In genomic region chr6:169751242-169752073, GRCh38 we compare ENCODE assay signal across 8 cellular contexts. TPM values are rescaled to one million over a fixed set of nuclear protein-coding genes. Genes with fewer than 3 reads are reported as not detected.
A peak's percentile ranks its signal among the peaks of the same experiment; 100 is the strongest.
DNase-seq lines count a peak whose midpoint lies in the region; ATAC-seq and TF ChIP-seq lines count a peak whose summit lies in the region.

Gene DYNLT2, minus strand, starts transcription at chr6:169751572. Its CDS starts 114 bp downstream, at chr6:169751458.
Gene ERMARD, plus strand, starts transcription at chr6:169751622. Its CDS starts 36 bp downstream, at chr6:169751658.

- ATAC-seq in CD4-positive, alpha-beta T cell (ENCODE audit: poor library complexity), result peak; percentile 93
- ATAC-seq in GM19438 (IDR thresholded peaks at IDR 0.05; ENCODE audit: low read depth, unreplicated experiment) (peak; percentile 96), HG03571 (IDR thresholded peaks at IDR 0.05; ENCODE audit: unreplicated experiment) (peak; percentile 97)

- no peak for TF ChIP-seq CTCF in CD4-positive, alpha-beta T cell (IDR thresholded peaks at IDR 0.05)
- TF ChIP-seq CTCF in dorsolateral prefrontal cortex (IDR thresholded peaks at IDR 0.05 in 54 of 56, conservative IDR thresholded peaks at IDR 0.05 in 2 of 56; ENCODE audit: low read depth in 1 of 56, partially characterized antibody in 56 of 56) (peak in 51 of 56 donors; percentile 16 to 71 (median 43)), lower leg skin (IDR thresholded peaks at IDR 0.05) (no peak)

- no peaks in the 10 kb centered on the region for H3K27me3 ChIP-seq in CD4-positive, alpha-beta T cell (ENCODE audit: control insufficient read depth, insufficient read depth, low read length)
- H3K27me3 ChIP-seq in dorsolateral prefrontal cortex, result no peaks in the 10 kb centered on the region

- peak within 1 kb of the TSS; percentile 92 for H3K27ac ChIP-seq in CD4-positive, alpha-beta T cell (ENCODE audit: low read depth, low read length)
- peak within 1 kb of the TSS; percentile 76 to 99 (median 97) for H3K27ac ChIP-seq in dorsolateral prefrontal cortex

- H3K27ac Mint-ChIP-seq in CD4-positive, alpha-beta T cell, result peak within 1 kb of the TSS; percentile 100

- no peaks in the 10 kb centered on the region for H3K27me3 Mint-ChIP-seq in CD4-positive, alpha-beta T cell

- POLR2A ChIA-PET in CD4-positive, alpha-beta T cell (lab: Charles Lee), result interaction anchor here (0.6 to 5.6 kb wide), 20 partner anchors 11 to 862 kb away, joined by 3 to 111 read pairs (median 4); partner anchors contain the start of genes C6orf120, PDCD2, PHF10 and PSMB1

- no peaks in the 10 kb centered on the region for H3K9me3 ChIP-seq in CD4-positive, alpha-beta T cell (ENCODE audit: control insufficient read depth, low read length)

- H3K4me3 ChIP-seq in dorsolateral prefrontal cortex (peak within 1 kb of the TSS; percentile 65 to 97 (median 88)), lower leg skin (ENCODE audit: low read depth, poor library complexity, severe bottlenecking) (peak within 1 kb of the TSS; percentile 94)

- TF ChIP-seq POLR2A in lower leg skin (IDR thresholded peaks at IDR 0.05), result peak in 1 of 2 donors; percentile 66

- 0% methylated on average over 30 to 67 of the region's 90 CpGs for WGBS in lower leg skin, 2 donors

- peak; percentile 85 to 95 (median 88) for DNase-seq in CD4-positive, alpha-beta T cell
- DNase-seq in NCI-H748 treated with DMSO at 0.1 percent for 48 hours (lab: John Stamatoyannopoulos, UW), result peak; percentile 88
- DNase-seq in activated CD4-positive, alpha-beta T cell treated with anti-CD3 and anti-CD28 coated beads, Interleukin-2, amount 50 U/mL, for 48 hours, result peak; percentile 91 to 93
- peak; percentile 89 to 97 (median 93) for DNase-seq in dorsolateral prefrontal cortex
- DNase-seq in lower leg skin (ENCODE audit: low spot score in 2 of 2), result peak; percentile 91 to 98
- DNase-seq in stimulated activated CD4-positive, alpha-beta T cell treated with anti-CD3 and anti-CD28 coated beads, Interleukin-4, amount 100 ng/mL, for 4 hours, result peak; percentile 92 to 93

- H3K9me3 Mint-ChIP-seq in CD4-positive, alpha-beta T cell, result no peaks in the 10 kb centered on the region

- peaks cover 14% of the 10 kb centered on the region for H3K36me3 Mint-ChIP-seq in CD4-positive, alpha-beta T cell (ENCODE audit: low read depth)

- H3K4me1 Mint-ChIP-seq in CD4-positive, alpha-beta T cell (ENCODE audit: low read depth), result peaks cover 39% of the 10 kb centered on the region

- CTCF ChIA-PET in CD4-positive, alpha-beta T cell (lab: Charles Lee), result interaction anchor here (1.0 to 1.3 kb wide), 5 partner anchors 22 to 538 kb away, joined by 3 to 6 read pairs (median 4); partner anchors contain the start of genes C6orf120 and WDR27

- intact Hi-C loops in CD4-positive, alpha-beta T cell (cut with DNase I, micrococcal nuclease), result loop anchor here (1.0 to 10.0 kb wide), 7 partner anchors 27 to 857 kb away; partner anchors contain the start of genes C6orf120 (in 2 of the 2), TBP (in 2 of the 2), WDR27 (in 2 of the 2) and FAM120B (in 1 of the 2)
- intact Hi-C loops in dorsolateral prefrontal cortex (cut with DNase I), result loop anchor here (1.0 to 2.0 kb wide), 4 partner anchors 28 to 803 kb away; partner anchors contain the start of gene TBP (in 2 of the 2)
- intact Hi-C loops in lower leg skin (cut with DNase I; ENCODE audit: low total_unique reads), result no loop called here

- peak within 1 kb of the TSS; percentile 99 for H3K4me3 Mint-ChIP-seq in CD4-positive, alpha-beta T cell

RNA-seq across cellular contexts. Expression of gene DYNLT2, which starts in this region (rescaled TPM):
- 1 to 10 TPM; 4.1 to 4.3 TPM for total RNA-seq in CD4-positive, alpha-beta T cell
- total RNA-seq in dorsolateral prefrontal cortex (1 to 10 TPM; 1.4 to 6.6 (median 3.0) TPM), lower leg skin (1 to 10 TPM in 2 of 4 donors, under 1 TPM in 2; 0.54 to 4.1 (median 1.1) TPM)

RNA-seq across cellular contexts. Expression of gene ERMARD, which starts in this region (rescaled TPM):
- 10 to 100 TPM; 24.2 to 26.2 TPM for total RNA-seq in CD4-positive, alpha-beta T cell
- 10 to 100 TPM; 16.6 to 44.8 (median 27.1) TPM for total RNA-seq in dorsolateral prefrontal cortex
- 10 to 100 TPM; 12.0 to 30.5 (median 25.2) TPM for total RNA-seq in lower leg skin

Comparison
In these comparisons a context has a peak if more than half of its experiments do, and no peak if none do; other contexts are left out.
1. Peak in every context shown above with its lines: DNase-seq, ATAC-seq, H3K4me3 ChIP-seq and H3K27ac ChIP-seq.
2. CTCF ChIP-seq: peak in dorsolateral prefrontal cortex (51 of 56); none in CD4-positive, alpha-beta T cell (single experiment) and lower leg skin (0 of 3).